Comparison of ENCODE assay signal across 8 cellular contexts in genomic region chr4:78951862-78952472, GRCh38. TPM values are rescaled to one million over a fixed set of nuclear protein-coding genes. Genes with fewer than 3 reads are reported as not detected.
DNase-seq lines count a peak whose midpoint lies in the region; ATAC-seq and TF ChIP-seq lines count a peak whose summit lies in the region.

No MANE protein-coding gene starts in this region.

- H3K9me3 Mint-ChIP-seq in Calu3 (ENCODE audit: low read depth, unreplicated experiment), result no peaks in the 10 kb centered on the region

- H3K4me1 ChIP-seq in right atrium auricular region (no peaks in the 10 kb centered on the region), spleen (no peaks in the 10 kb centered on the region)

- H3K27ac ChIP-seq in right atrium auricular region, result no peak overlapping the region
- no peak overlapping the region for H3K27ac ChIP-seq in spleen

- H3K4me3 ChIP-seq in right atrium auricular region (no peak overlapping the region), spleen (no peak overlapping the region)

- H3K4me1 Mint-ChIP-seq in Calu3 (ENCODE audit: low read depth, unreplicated experiment), result no peaks in the 10 kb centered on the region

- BruUV-seq in Calu3 (replicated peaks; lab: Mats Ljungman, UMichigan), result no TSS peak

- H3K27me3 ChIP-seq in right atrium auricular region, result no peaks in the 10 kb centered on the region
- H3K27me3 ChIP-seq in spleen (replicated peaks in 1 of 7), result peaks cover 0 to 8% (median 0%) of the 10 kb centered on the region in 7 donors

- H3K9me3 ChIP-seq in right atrium auricular region (no peaks in the 10 kb centered on the region), spleen (no peaks in the 10 kb centered on the region)

- H3K27me3 Mint-ChIP-seq in Calu3 (ENCODE audit: unreplicated experiment), result no peaks in the 10 kb centered on the region

- intact Hi-C loops in Calu3 (cut with micrococcal nuclease; ENCODE audit: unreplicated experiment) (loop anchor here (1.0 to 10.0 kb wide), 5 partner anchors 90 to 1383 kb away; partner anchors contain the start of gene CFAP299), spleen (cut with DNase I; ENCODE audit: low total_unique reads) (loop anchor here (5.0 kb wide), 1 partner anchor 1265 kb away; no protein-coding TSS in a partner anchor)

- DNase-seq in Calu3 (peak; percentile 23), NCI-H748 treated with DMSO at 0.1 percent for 48 hours (lab: John Stamatoyannopoulos, UW) (peak; percentile 10), amniotic stem cell (lab: John Stamatoyannopoulos, UW) (peak; percentile 32), right atrium auricular region (ENCODE audit: low spot score) (no peak), spleen (no peak)
- no peak for DNase-seq in effector CD8-positive, alpha-beta T cell (lab: John Stamatoyannopoulos, UW)

- TF ChIP-seq POLR2A in spleen (IDR thresholded peaks at IDR 0.05), result no peak

- 64 to 74% (median 67%) methylated on average over 3 of the region's 3 CpGs for WGBS in spleen, 5 donors

- no peaks in the 10 kb centered on the region for H3K36me3 Mint-ChIP-seq in Calu3 (ENCODE audit: insufficient read depth, unreplicated experiment)

- H3K36me3 ChIP-seq in right atrium auricular region, result no peaks in the 10 kb centered on the region
- no peaks in the 10 kb centered on the region for H3K36me3 ChIP-seq in spleen

- H3K27ac Mint-ChIP-seq in Calu3 (ENCODE audit: unreplicated experiment), result no peak overlapping the region

- CTCF ChIA-PET in Calu3 (lab: Charles Lee), result interaction anchor here (1.1 to 1.2 kb wide), 2 partner anchors 13 to 1384 kb away, joined by 4 to 5 read pairs; partner anchors contain the start of genes CFAP299 and PAQR3

- H3K4me3 Mint-ChIP-seq in Calu3 (ENCODE audit: low read depth, unreplicated experiment), result no peak overlapping the region

- TF ChIP-seq CTCF in Calu3 (IDR thresholded peaks at IDR 0.05; ENCODE audit: unreplicated experiment) (no peak), right atrium auricular region (IDR thresholded peaks at IDR 0.05) (peak; percentile 47 to 78), spleen (IDR thresholded peaks at IDR 0.05 in 8 of 11, conservative IDR thresholded peaks at IDR 0.05 in 3 of 11) (peak; percentile 16 to 70 (median 59))

- ATAC-seq in GM18907 (IDR thresholded peaks at IDR 0.05; ENCODE audit: unreplicated experiment) (peak; percentile 77), HG03175 (IDR thresholded peaks at IDR 0.05; ENCODE audit: unreplicated experiment) (peak; percentile 72)

RNA-seq across cellular contexts. Expression of gene PAQR3, which starts 12.7 kb away (rescaled TPM):
- 11.4 and 14.1 TPM in 2 replicates for total RNA-seq in Calu3 (2022)
- 1 to 10 TPM; 8.3 to 8.4 TPM for total RNA-seq in right atrium auricular region
- 10 to 100 TPM in 3 of 7 donors, 1 to 10 TPM in 4; 7.1 to 14.5 (median 9.1) TPM for total RNA-seq in spleen
- polyA plus RNA-seq in spleen, result 1 to 10 TPM; 3.4 to 3.8 (median 3.7) TPM

Comparison
In these comparisons a context has a peak if more than half of its experiments do, and no peak if none do; other contexts are left out.
1. DNase-seq: peak in Calu3 (single experiment), NCI-H748 treated with DMSO at 0.1 percent for 48 hours (single experiment) and amniotic stem cell (single experiment); none in right atrium auricular region (single experiment), spleen (single experiment) and effector CD8-positive, alpha-beta T cell (single experiment).